5 cellular contexts compared by ENCODE assay signal in genomic region chr13:37056228-37056627, GRCh38. TPM values are rescaled to one million over a fixed set of nuclear protein-coding genes. Genes with fewer than 3 reads are reported as not detected.
"Had no signal": no experiment of that assay in that cellular context is flagged by ENCODE, and none has a peak within 500 bp of the region (broad histone marks: within the 10 kb centered on the region; RNA-seq: fewer than 3 reads in every experiment).

No MANE protein-coding gene starts in this region.

RNA-seq across cellular contexts. Expression of gene CSNK1A1L, which starts 49.2 kb away (rescaled TPM):
- total RNA-seq: M059J, PC-3, Peyer's patch, Right ventricle myocardium superior, SJSA1 had no signal
